Comparison of ENCODE assay signal across 25 cellular contexts in genomic region chr2:151810506-151810905, GRCh38.
"Had no signal": no experiment of that assay in that cellular context is flagged by ENCODE, and none has a peak within 500 bp of the region (broad histone marks: within the 10 kb centered on the region; RNA-seq: fewer than 3 reads in every experiment).

No MANE protein-coding gene starts in this region.

- H3K4me3 ChIP-seq: breast epithelium, Peyer's patch, SJCRH30 had no signal

- H3K27ac ChIP-seq: breast epithelium, Peyer's patch, RWPE1, SJCRH30 had no signal

- H3K4me1 Mint-ChIP-seq: activated CD8-positive, alpha-beta memory T cell treated with anti-CD3 and anti-CD28 coated beads, Interleukin-2, amount 10 ng/mL, durations not matched to agents 7 days and 5 days; WTC11 had no signal

- H3K27me3 ChIP-seq: breast epithelium, Peyer's patch, SJCRH30 had no signal

- H3K27me3 Mint-ChIP-seq: activated CD8-positive, alpha-beta memory T cell treated with anti-CD3 and anti-CD28 coated beads, Interleukin-2, amount 10 ng/mL, durations not matched to agents 7 days and 5 days had no signal

- DNase-seq: activated CD4-positive, alpha-beta T cell treated with anti-CD3 and anti-CD28 coated beads for 48 hours; activated CD4-positive, alpha-beta T cell treated with anti-CD3 and anti-CD28 coated beads, Interleukin-2, amount 50 U/mL, for 48 hours; activated CD4-positive, CD25-positive, alpha-beta regulatory T cell treated with anti-CD3 and anti-CD28 coated beads, Interleukin-2, amount 50 U/mL, for 72 hours; activated CD8-positive, alpha-beta memory T cell treated with anti-CD3 and anti-CD28 coated beads, Interleukin-2, amount 10 ng/mL, durations not matched to agents 7 days and 5 days; activated effector memory CD4-positive, alpha-beta T cell treated with anti-CD3 and anti-CD28 coated beads, Interleukin-2, amount 50 U/mL, for 16 hours; activated naive CD4-positive, alpha-beta T cell treated with Interleukin-2 at 50 U/mL for 16 hours; activated T-cell treated with anti-CD3 and anti-CD28 coated beads, Interleukin-2, amount 50 U/mL, for 4 hours; aorta; caudate nucleus; NCI-H1105 treated with DMSO at 0.1 percent for 48 hours; NCI-H1436 treated with DMSO at 0.1 percent for 48 hours; NCI-H187; NCI-H2081; NCI-H446; NCI-H524; Peyer's patch; Right ventricle myocardium superior; SJCRH30; SK-N-SH; SW 1271; T-helper 9 cell had no signal

- H3K4me3 Mint-ChIP-seq: activated CD8-positive, alpha-beta memory T cell treated with anti-CD3 and anti-CD28 coated beads, Interleukin-2, amount 10 ng/mL, durations not matched to agents 7 days and 5 days; activated T-cell treated with anti-CD3 and anti-CD28 coated beads, Interleukin-2, amount 50 U/mL, for 4 hours; T-helper 1 cell treated with Interleukin-12 subunit alpha and Interleukin-12 subunit beta and Interleukin-4 antibody, amounts not matched to agents 30 μg/mL and 1 μg/mL, for 36 hours; WTC11 had no signal

- ATAC-seq: activated CD8-positive, alpha-beta memory T cell treated with anti-CD3 and anti-CD28 coated beads, Interleukin-2, amount 10 ng/mL, durations not matched to agents 7 days and 5 days; activated T-cell treated with anti-CD3 and anti-CD28 coated beads, Interleukin-2, amount 50 U/mL, for 4 hours; WTC11 had no signal

- H3K27ac Mint-ChIP-seq: activated CD8-positive, alpha-beta memory T cell treated with anti-CD3 and anti-CD28 coated beads, Interleukin-2, amount 10 ng/mL, durations not matched to agents 7 days and 5 days; T-helper 1 cell treated with Interleukin-12 subunit alpha and Interleukin-12 subunit beta and Interleukin-4 antibody, amounts not matched to agents 30 μg/mL and 1 μg/mL, for 36 hours; WTC11 had no signal

- H3K9me3 Mint-ChIP-seq: activated T-cell treated with anti-CD3 and anti-CD28 coated beads, Interleukin-2, amount 50 U/mL, for 4 hours; T-helper 1 cell treated with Interleukin-12 subunit alpha and Interleukin-12 subunit beta and Interleukin-4 antibody, amounts not matched to agents 30 μg/mL and 1 μg/mL, for 36 hours; WTC11 had no signal

- H3K9me3 ChIP-seq: breast epithelium, Peyer's patch, SJCRH30, SK-N-SH had no signal

- H3K4me1 ChIP-seq: breast epithelium, Peyer's patch, SJCRH30 had no signal
